18 cellular contexts compared by ENCODE assay signal in genomic region chr2:61282104-61282590, GRCh38.
A peak's percentile ranks its signal among the peaks of the same experiment; 100 is the strongest.
DNase-seq lines count a peak whose midpoint lies in the region; ATAC-seq and TF ChIP-seq lines count a peak whose summit lies in the region.
"Had no signal": no experiment of that assay in that cellular context is flagged by ENCODE, and none has a peak within 500 bp of the region (broad histone marks: within the 10 kb centered on the region; RNA-seq: fewer than 3 reads in every experiment).

No MANE protein-coding gene starts in this region.

- H3K27me3 ChIP-seq in PC-3 (ENCODE audit: low read length) (no peaks in the 10 kb centered on the region), trophoblast cell (ENCODE audit: insufficient read depth, low read length) (no peaks in the 10 kb centered on the region)
- H3K27me3 ChIP-seq in CD4-positive, alpha-beta T cell (ENCODE audit: control insufficient read depth, insufficient read depth, low read length): no peaks in the 10 kb centered on the region
- H3K27me3 ChIP-seq: BLaER1 treated with 17β-estradiol and CSF1 and Interleukin-3, amounts not matched to agents 10 nM and 100 nM had no signal

- peaks cover 9% of the 10 kb centered on the region; the same call in 1 of the 2 replicates for H3K4me1 ChIP-seq in PC-3 (ENCODE audit: insufficient read depth, low read length)
- no peaks in the 10 kb centered on the region for H3K4me1 ChIP-seq in trophoblast cell (ENCODE audit: control insufficient read depth in 1 of 2, insufficient read depth in 2 of 2, low read length in 2 of 2)
- H3K4me1 ChIP-seq: A549; BLaER1 treated with 17β-estradiol and CSF1 and Interleukin-3, amounts not matched to agents 10 nM and 100 nM; Caco-2 had no signal

- peaks cover 3% of the 10 kb centered on the region for H3K79me1 ChIP-seq in trophoblast cell (ENCODE audit: low read length)

- H3K9me2 ChIP-seq in PC-3 (replicated peaks; ENCODE audit: low read length): no peaks in the 10 kb centered on the region

- H2BK12ac ChIP-seq in trophoblast cell (ENCODE audit: low read length): no peak overlapping the region

- H3F3A ChIP-seq in PC-3 (ENCODE audit: low read length, unreplicated experiment): no peaks in the 10 kb centered on the region

- H4K91ac ChIP-seq in trophoblast cell (ENCODE audit: low read depth, low read length): no peak overlapping the region

- H3K4ac ChIP-seq in trophoblast cell (ENCODE audit: low read depth, low read length): no peak overlapping the region

- TF ChIP-seq CTCF in C4-2B (conservative IDR thresholded peaks at IDR 0.05) (no peak), PC-3 (conservative IDR thresholded peaks at IDR 0.05; ENCODE audit: low read depth, low read length) (no peak)
- TF ChIP-seq CTCF in CD4-positive, alpha-beta T cell (IDR thresholded peaks at IDR 0.05): no peak

- no peak overlapping the region for H3K27ac Mint-ChIP-seq in stimulated activated naive CD8-positive, alpha-beta T cell treated with anti-CD3 and anti-CD28 coated beads, Interleukin-15, amount 100 ng/mL, for 72 hours
- no peak overlapping the region for H3K27ac Mint-ChIP-seq in CD4-positive, alpha-beta T cell
- H3K27ac Mint-ChIP-seq: B cell; CD8-positive, alpha-beta T cell had no signal

- H4K8ac ChIP-seq in trophoblast cell (ENCODE audit: low read depth, low read length): peak overlapping the region; percentile 47

- H3K79me2 ChIP-seq in PC-3 (ENCODE audit: low read length) (no peaks in the 10 kb centered on the region), trophoblast cell (ENCODE audit: control insufficient read depth, insufficient read depth, low read length, poor library complexity) (peaks cover 2% of the 10 kb centered on the region)

- POLR2A ChIA-PET in PC-3 (lab: Charles Lee; ENCODE audit: unreplicated experiment): interaction anchor here (0.6 to 0.7 kb wide), 2 partner anchors 16 to 138 kb away, joined by 3 read pairs; no protein-coding TSS in a partner anchor
- POLR2A ChIA-PET in CD4-positive, alpha-beta T cell (lab: Charles Lee): no interaction called here

- H3K18ac ChIP-seq in trophoblast cell (ENCODE audit: low read length): no peak overlapping the region

- H3K36me3 ChIP-seq in PC-3 (ENCODE audit: low read depth, low read length): peaks cover 13% of the 10 kb centered on the region; the same call in 1 of the 2 replicates
- H3K36me3 ChIP-seq in trophoblast cell (ENCODE audit: control insufficient read depth in 1 of 2, insufficient read depth in 2 of 2, low read length in 2 of 2): peaks cover 11 to 21% of the 10 kb centered on the region in 2 experiments

- no peaks in the 10 kb centered on the region for H4K20me1 ChIP-seq in PC-3 (ENCODE audit: low read length)
- H4K20me1 ChIP-seq: BLaER1 treated with 17β-estradiol and CSF1 and Interleukin-3, amounts not matched to agents 10 nM and 100 nM had no signal

- H3K9me3 ChIP-seq in PC-3 (ENCODE audit: low read length): no peaks in the 10 kb centered on the region
- no peaks in the 10 kb centered on the region for H3K9me3 ChIP-seq in trophoblast cell (ENCODE audit: insufficient read depth, low read depth, low read length)
- H3K9me3 ChIP-seq in CD4-positive, alpha-beta T cell (ENCODE audit: control insufficient read depth, low read length): no peaks in the 10 kb centered on the region
- H3K9me3 ChIP-seq: A549; BLaER1 treated with 17β-estradiol and CSF1 and Interleukin-3, amounts not matched to agents 10 nM and 100 nM; Caco-2 had no signal

- no peak overlapping the region for H3K4me3 ChIP-seq in PC-3 (ENCODE audit: low read length)
- H3K4me3 ChIP-seq in trophoblast cell (ENCODE audit: low read depth, low read length): no peak overlapping the region
- H3K4me3 ChIP-seq: A549; BLaER1 treated with 17β-estradiol and CSF1 and Interleukin-3, amounts not matched to agents 10 nM and 100 nM had no signal

- peak; percentile 98 for ATAC-seq in PC-3
- ATAC-seq in stimulated activated naive CD8-positive, alpha-beta T cell treated with anti-CD3 and anti-CD28 coated beads, Interleukin-15, amount 100 ng/mL, for 72 hours: no peak
- no peak for ATAC-seq in CD4-positive, alpha-beta T cell (ENCODE audit: poor library complexity)
- ATAC-seq: A549; CD8-positive, alpha-beta T cell had no signal

- H3K4me3 Mint-ChIP-seq in stimulated activated naive CD8-positive, alpha-beta T cell treated with anti-CD3 and anti-CD28 coated beads, Interleukin-15, amount 100 ng/mL, for 72 hours: no peak overlapping the region
- H3K4me3 Mint-ChIP-seq in CD4-positive, alpha-beta T cell: no peak overlapping the region
- H3K4me3 Mint-ChIP-seq: B cell; CD14-positive monocyte; CD4-positive, CD25-positive, alpha-beta regulatory T cell; CD8-positive, alpha-beta T cell had no signal

- H3K23ac ChIP-seq in trophoblast cell (ENCODE audit: low read length): no peak overlapping the region

- no peak overlapping the region for H2BK5ac ChIP-seq in trophoblast cell (ENCODE audit: low read depth, low read length, poor library complexity)

- H4K12ac ChIP-seq in trophoblast cell (ENCODE audit: low read depth, low read length): no peak overlapping the region

- H3K9me3 Mint-ChIP-seq in stimulated activated naive CD8-positive, alpha-beta T cell treated with anti-CD3 and anti-CD28 coated beads, Interleukin-15, amount 100 ng/mL, for 72 hours: no peaks in the 10 kb centered on the region
- no peaks in the 10 kb centered on the region for H3K9me3 Mint-ChIP-seq in CD4-positive, alpha-beta T cell
- H3K9me3 Mint-ChIP-seq: CD14-positive monocyte; CD4-positive, CD25-positive, alpha-beta regulatory T cell; CD8-positive, alpha-beta T cell had no signal

- peaks cover 68% of the 10 kb centered on the region for H3K36me3 Mint-ChIP-seq in CD4-positive, alpha-beta T cell (ENCODE audit: low read depth)

- peaks cover 5% of the 10 kb centered on the region for H3K4me1 Mint-ChIP-seq in stimulated activated naive CD8-positive, alpha-beta T cell treated with anti-CD3 and anti-CD28 coated beads, Interleukin-15, amount 100 ng/mL, for 72 hours
- H3K4me1 Mint-ChIP-seq in CD4-positive, alpha-beta T cell (ENCODE audit: low read depth): no peaks in the 10 kb centered on the region
- H3K4me1 Mint-ChIP-seq: B cell, CD14-positive monocyte had no signal

- no peaks in the 10 kb centered on the region for H3K27me3 Mint-ChIP-seq in stimulated activated naive CD8-positive, alpha-beta T cell treated with anti-CD3 and anti-CD28 coated beads, Interleukin-15, amount 100 ng/mL, for 72 hours
- H3K27me3 Mint-ChIP-seq in CD4-positive, alpha-beta T cell: no peaks in the 10 kb centered on the region
- H3K27me3 Mint-ChIP-seq: B cell; CD4-positive, CD25-positive, alpha-beta regulatory T cell had no signal

- no CpG with 5 or more reads among the region's 6 CpGs for WGBS in trophoblast cell (ENCODE audit: extremely low coverage, insufficient coverage, insufficient read length)

- no peak overlapping the region for H2BK120ac ChIP-seq in trophoblast cell (ENCODE audit: insufficient read depth, low read length, poor library complexity)

- H2AFZ ChIP-seq in PC-3 (ENCODE audit: low read length) (no peak overlapping the region), trophoblast cell (ENCODE audit: insufficient read depth, low read length, poor library complexity) (no peak overlapping the region)

- H3K14ac ChIP-seq in trophoblast cell (ENCODE audit: low read length): no peak overlapping the region

- BruUV-seq in PC-3 (replicated peaks; lab: Mats Ljungman, UMichigan): no TSS peak

- H3K4me2 ChIP-seq in PC-3 (ENCODE audit: low read length): no peak overlapping the region
- H3K4me2 ChIP-seq in trophoblast cell (ENCODE audit: low read length): no peak overlapping the region
- H3K4me2 ChIP-seq: A549; BLaER1 treated with 17β-estradiol and CSF1 and Interleukin-3, amounts not matched to agents 10 nM and 100 nM had no signal

- CTCF ChIA-PET in PC-3 (lab: Charles Lee): interaction anchor here (0.6 kb wide), 1 partner anchor 132 kb away, joined by 4 read pairs; no protein-coding TSS in a partner anchor
- CTCF ChIA-PET in CD4-positive, alpha-beta T cell (lab: Charles Lee): no interaction called here

- H3K9ac ChIP-seq in PC-3 (ENCODE audit: low read length) (no peak overlapping the region), trophoblast cell (ENCODE audit: low read length) (no peak overlapping the region)
- H3K9ac ChIP-seq: BLaER1 treated with 17β-estradiol and CSF1 and Interleukin-3, amounts not matched to agents 10 nM and 100 nM had no signal

- DNase-seq in PC-3: peak; percentile 60
- DNase-seq in trophoblast cell: no peak
- DNase-seq in NCI-H2029 treated with DMSO at 0.1 percent for 48 hours (lab: John Stamatoyannopoulos, UW): no peak
- DNase-seq in occipital lobe (lab: John Stamatoyannopoulos, UW): no peak
- DNase-seq in stimulated activated naive CD8-positive, alpha-beta T cell treated with anti-CD3 and anti-CD28 coated beads, Interleukin-15, amount 100 ng/mL, for 72 hours: no peak
- DNase-seq in CD4-positive, alpha-beta T cell: no peak
- DNase-seq: AML-193; Caco-2; Calu3; CD4-positive, CD25-positive, alpha-beta regulatory T cell; CD8-positive, alpha-beta T cell; DMS79 treated with DMSO at 0.1 percent for 48 hours; GF-D8 had no signal

- intact Hi-C loops in PC-3 (cut with micrococcal nuclease): loop anchor here (5.0 kb wide), 1 partner anchor 45 kb away; no protein-coding TSS in a partner anchor
- intact Hi-C loops in CD4-positive, alpha-beta T cell (cut with DNase I, micrococcal nuclease): no loop called here

- no peak overlapping the region for H2AK5ac ChIP-seq in trophoblast cell (ENCODE audit: low read length)

- H3K27ac ChIP-seq in C4-2B (peak overlapping the region; percentile 68), PC-3 (ENCODE audit: low read length) (peak overlapping the region; percentile 20; the same call in 1 of the 2 replicates), trophoblast cell (ENCODE audit: low read depth, low read length) (no peak overlapping the region)
- no peak overlapping the region for H3K27ac ChIP-seq in CD4-positive, alpha-beta T cell (ENCODE audit: low read depth, low read length)
- H3K27ac ChIP-seq: A549; BLaER1 treated with 17β-estradiol and CSF1 and Interleukin-3, amounts not matched to agents 10 nM and 100 nM had no signal

Comparison
In these comparisons a context has a peak if more than half of its experiments do, and no peak if none do; other contexts are left out.
1. H3K27ac ChIP-seq: peak in C4-2B (single experiment) and PC-3 (single experiment); none in trophoblast cell (single experiment) and CD4-positive, alpha-beta T cell (single experiment).